In the genomic region with DNA sequence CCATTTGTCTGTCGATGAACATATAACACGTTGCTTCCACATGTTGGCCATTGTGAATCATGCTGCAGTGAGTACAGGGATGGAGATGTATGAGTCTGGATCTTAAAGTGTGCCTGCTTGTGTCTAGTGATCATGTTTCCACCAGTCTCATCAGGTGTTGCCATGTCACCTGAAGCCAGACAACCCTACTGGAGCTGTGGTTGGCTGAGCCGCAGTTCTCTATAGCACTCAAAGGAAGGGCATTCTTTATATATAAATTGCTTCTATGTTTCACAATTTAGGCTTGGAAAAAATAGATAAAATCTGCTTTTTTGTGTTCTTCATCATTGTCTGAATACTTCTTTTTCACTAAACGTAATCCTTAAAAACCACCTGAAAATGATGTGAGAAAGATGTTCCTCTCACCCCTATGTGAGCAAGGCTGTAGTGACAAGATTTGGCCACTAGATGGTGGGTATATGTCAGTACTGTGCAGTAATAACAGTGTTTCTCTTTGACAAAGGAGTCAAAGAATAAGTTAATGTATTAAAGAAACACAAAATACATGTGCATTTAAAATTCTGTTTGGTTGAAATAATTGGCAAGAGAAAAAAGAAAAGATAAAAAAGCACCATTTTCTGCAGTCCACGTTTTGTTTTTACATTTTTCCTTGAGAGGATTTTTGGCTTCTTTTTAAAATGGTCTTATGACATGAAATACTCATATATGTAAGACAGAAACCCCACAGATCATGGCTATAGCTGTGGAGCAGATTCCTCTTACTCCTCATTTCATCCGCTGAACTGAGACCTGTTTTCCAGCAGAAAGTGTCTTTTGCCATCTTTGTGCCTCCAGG, we compare ENCODE assay signal across 8 cellular contexts.
DNase-seq lines count a peak whose midpoint lies in the region; ATAC-seq, FAIRE-seq and TF ChIP-seq lines count a peak whose summit lies in the region.

No MANE protein-coding gene starts in this region.

- in situ Hi-C loops in SK-MEL-5 (cut with HindIII; ENCODE audit: low pct_unique_long_range_greater_than_20kb, low sequenced_read_pairs), result no loop called here

- intact Hi-C loops in spleen (cut with DNase I; ENCODE audit: low total_unique reads), result no loop called here

- peak; percentile 71 to 89 (median 84) for TF ChIP-seq CTCF in spleen (IDR thresholded peaks at IDR 0.05 in 8 of 11, conservative IDR thresholded peaks at IDR 0.05 in 3 of 11)

- FAIRE-seq in HTR-8/SVneo (lab: Jason Lieb, UNC), result no peak

- H3K4me1 ChIP-seq in adipocyte (ENCODE audit: control insufficient read depth, insufficient read depth, low read length), result peaks cover 5% of the 10 kb centered on the region
- peaks cover 0 to 8% (median 0%) of the 10 kb centered on the region in 6 donors for H3K4me1 ChIP-seq in spleen

- H3K4me3 ChIP-seq in adipocyte (ENCODE audit: low read length), result no peak overlapping the region
- no peak overlapping the region for H3K4me3 ChIP-seq in spleen

- H3K9me3 ChIP-seq in adipocyte (ENCODE audit: control insufficient read depth, low read length) (no peaks in the 10 kb centered on the region), spleen (peaks cover 0 to 6% (median 3%) of the 10 kb centered on the region in 8 donors)

- H3K27ac ChIP-seq in spleen, result no peak overlapping the region

- H3K27me3 ChIP-seq in adipocyte (replicated peaks; ENCODE audit: control insufficient read depth, insufficient read depth, low read length), result no peaks in the 10 kb centered on the region
- H3K27me3 ChIP-seq in spleen (replicated peaks in 1 of 7), result no peaks in the 10 kb centered on the region

- H3K9ac ChIP-seq in adipocyte (ENCODE audit: low read length), result no peak overlapping the region

- peak; percentile 35 for DNase-seq in GDM1 (lab: John Stamatoyannopoulos, UW)
- DNase-seq in HTR-8/SVneo (ENCODE audit: insufficient read length, low spot score), result peak; percentile 24
- DNase-seq in SK-MEL-5 (ENCODE audit: low read depth, low spot score), result peak; percentile 70
- peak; percentile 86 for DNase-seq in adipocyte (ENCODE audit: low read depth)
- DNase-seq in hepatic stellate cell (ENCODE audit: low spot score), result peak; percentile 5
- DNase-seq in spleen, result no peak
- DNase-seq in mesenteric fat pad (ENCODE audit: low spot score), result no peak

- WGBS in spleen, 5 donors, result 68 to 76% (median 69%) methylated on average over 6 of the region's 6 CpGs

- no peaks in the 10 kb centered on the region for H3K36me3 ChIP-seq in adipocyte (ENCODE audit: control insufficient read depth, insufficient read depth, low read length, severe bottlenecking)
- H3K36me3 ChIP-seq in spleen, result no peaks in the 10 kb centered on the region

- TF ChIP-seq POLR2A in spleen (IDR thresholded peaks at IDR 0.05), result no peak

- ATAC-seq in GM21526 (IDR thresholded peaks at IDR 0.05; ENCODE audit: low FRiP score, unreplicated experiment), result peak; percentile 93

Comparison
In these comparisons a context has a peak if more than half of its experiments do, and no peak if none do; other contexts are left out.
1. DNase-seq: peak in GDM1 (single experiment), HTR-8/SVneo (single experiment), SK-MEL-5 (single experiment), adipocyte (single experiment) and hepatic stellate cell (single experiment); none in spleen (single experiment) and mesenteric fat pad (single experiment).